ENCODE assay signal across 3 cellular contexts in the genomic region with DNA sequence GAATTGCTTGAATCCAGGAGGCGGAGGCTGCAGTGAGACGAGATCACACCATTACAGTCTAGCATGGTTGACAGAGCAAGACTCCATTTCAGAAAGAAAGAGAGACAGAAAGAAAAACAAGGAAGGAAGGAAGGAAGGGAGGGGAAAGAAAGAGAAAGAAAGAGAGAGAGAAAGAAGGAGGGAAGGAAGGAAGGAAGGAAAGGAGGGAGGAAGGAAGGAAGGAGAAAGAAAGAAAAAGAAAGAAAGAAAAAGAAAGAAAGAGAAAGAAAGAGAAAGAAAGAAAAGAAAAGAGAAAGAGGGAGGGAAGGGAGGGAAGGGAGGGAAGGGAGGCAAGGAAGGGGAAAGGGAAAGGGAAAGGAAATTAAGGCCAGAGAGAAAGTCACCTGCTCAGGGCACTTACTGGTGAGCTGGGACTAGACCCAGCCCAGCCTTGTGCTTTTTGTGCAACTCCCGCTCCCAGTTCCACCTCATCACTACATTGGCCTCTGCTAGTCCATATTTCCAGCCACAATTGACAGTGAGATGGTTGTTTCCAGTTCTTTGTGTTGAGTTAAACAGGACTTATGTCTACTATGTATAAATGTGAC.
TF ChIP-seq lines count a peak whose summit lies in the region.

No MANE protein-coding gene starts in this region.

TF ChIP-seq in HCT116, 20 proteins besides CTCF, POLR2A, EP300 and RAD21:
- TF ChIP-seq POLR2AphosphoS5 (IDR thresholded peaks at IDR 0.05; ENCODE audit: low read depth, low read length): no peak
- no peak for TF ChIP-seq EZH2 (IDR thresholded peaks at IDR 0.05)
- no peak for TF ChIP-seq FOSL1 (IDR thresholded peaks at IDR 0.05; ENCODE audit: low read depth)
- TF ChIP-seq, protein P1, sequence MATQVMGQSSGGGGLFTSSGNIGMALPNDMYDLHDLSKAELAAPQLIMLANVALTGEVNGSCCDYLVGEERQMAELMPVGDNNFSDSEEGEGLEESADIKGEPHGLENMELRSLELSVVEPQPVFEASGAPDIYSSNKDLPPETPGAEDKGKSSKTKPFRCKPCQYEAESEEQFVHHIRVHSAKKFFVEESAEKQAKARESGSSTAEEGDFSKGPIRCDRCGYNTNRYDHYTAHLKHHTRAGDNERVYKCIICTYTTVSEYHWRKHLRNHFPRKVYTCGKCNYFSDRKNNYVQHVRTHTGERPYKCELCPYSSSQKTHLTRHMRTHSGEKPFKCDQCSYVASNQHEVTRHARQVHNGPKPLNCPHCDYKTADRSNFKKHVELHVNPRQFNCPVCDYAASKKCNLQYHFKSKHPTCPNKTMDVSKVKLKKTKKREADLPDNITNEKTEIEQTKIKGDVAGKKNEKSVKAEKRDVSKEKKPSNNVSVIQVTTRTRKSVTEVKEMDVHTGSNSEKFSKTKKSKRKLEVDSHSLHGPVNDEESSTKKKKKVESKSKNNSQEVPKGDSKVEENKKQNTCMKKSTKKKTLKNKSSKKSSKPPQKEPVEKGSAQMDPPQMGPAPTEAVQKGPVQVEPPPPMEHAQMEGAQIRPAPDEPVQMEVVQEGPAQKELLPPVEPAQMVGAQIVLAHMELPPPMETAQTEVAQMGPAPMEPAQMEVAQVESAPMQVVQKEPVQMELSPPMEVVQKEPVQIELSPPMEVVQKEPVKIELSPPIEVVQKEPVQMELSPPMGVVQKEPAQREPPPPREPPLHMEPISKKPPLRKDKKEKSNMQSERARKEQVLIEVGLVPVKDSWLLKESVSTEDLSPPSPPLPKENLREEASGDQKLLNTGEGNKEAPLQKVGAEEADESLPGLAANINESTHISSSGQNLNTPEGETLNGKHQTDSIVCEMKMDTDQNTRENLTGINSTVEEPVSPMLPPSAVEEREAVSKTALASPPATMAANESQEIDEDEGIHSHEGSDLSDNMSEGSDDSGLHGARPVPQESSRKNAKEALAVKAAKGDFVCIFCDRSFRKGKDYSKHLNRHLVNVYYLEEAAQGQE (IDR thresholded peaks at IDR 0.05; ENCODE audit: low read depth): no peak
- TF ChIP-seq CEBPB (IDR thresholded peaks at IDR 0.05; ENCODE audit: low read depth): no peak
- no peak for TF ChIP-seq TCF7L2 (IDR thresholded peaks at IDR 0.05; ENCODE audit: borderline replicate concordance, extremely low read depth, insufficient read depth, insufficient read length)
- no peak for TF ChIP-seq JUND (IDR thresholded peaks at IDR 0.05)
- TF ChIP-seq EGR1 (IDR thresholded peaks at IDR 0.05; ENCODE audit: low read depth): no peak
- no peak for TF ChIP-seq ZNF274 (IDR thresholded peaks at IDR 0.05; ENCODE audit: low read depth, low read length)
- no peak for TF ChIP-seq ELF1 (IDR thresholded peaks at IDR 0.05; ENCODE audit: borderline replicate concordance, low read depth)
- TF ChIP-seq SRF (IDR thresholded peaks at IDR 0.05; ENCODE audit: low read depth): no peak
- no peak for TF ChIP-seq SIN3A (IDR thresholded peaks at IDR 0.05; ENCODE audit: low read depth)
- TF ChIP-seq SP1 (IDR thresholded peaks at IDR 0.05; ENCODE audit: low read depth): no peak
- no peak for TF ChIP-seq CBX3 (IDR thresholded peaks at IDR 0.05; ENCODE audit: low read depth)
- TF ChIP-seq YY1 (IDR thresholded peaks at IDR 0.05; ENCODE audit: extremely low read depth, insufficient replicate concordance, low read depth, low read length): no peak
- TF ChIP-seq, protein P2, sequence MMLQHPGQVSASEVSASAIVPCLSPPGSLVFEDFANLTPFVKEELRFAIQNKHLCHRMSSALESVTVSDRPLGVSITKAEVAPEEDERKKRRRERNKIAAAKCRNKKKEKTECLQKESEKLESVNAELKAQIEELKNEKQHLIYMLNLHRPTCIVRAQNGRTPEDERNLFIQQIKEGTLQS (IDR thresholded peaks at IDR 0.05): no peak
TF ChIP-seq in HCT116: peak in this region for 0.

TF ChIP-seq in SK-N-SH treated with all-trans-retinoic acid at 6 μM for 48 hours, 23 proteins besides CTCF, POLR2A, EP300 and RAD21:
- no peak for TF ChIP-seq TOX (CRISPR knock-in tag; IDR thresholded peaks at IDR 0.05; ENCODE audit: borderline replicate concordance)
- no peak for TF ChIP-seq ZC3H10 (CRISPR knock-in tag; IDR thresholded peaks at IDR 0.05)
- TF ChIP-seq ZFP30 (CRISPR knock-in tag; IDR thresholded peaks at IDR 0.05): no peak
- TF ChIP-seq RARB (CRISPR knock-in tag; IDR thresholded peaks at IDR 0.05): no peak
- TF ChIP-seq, protein P3, sequence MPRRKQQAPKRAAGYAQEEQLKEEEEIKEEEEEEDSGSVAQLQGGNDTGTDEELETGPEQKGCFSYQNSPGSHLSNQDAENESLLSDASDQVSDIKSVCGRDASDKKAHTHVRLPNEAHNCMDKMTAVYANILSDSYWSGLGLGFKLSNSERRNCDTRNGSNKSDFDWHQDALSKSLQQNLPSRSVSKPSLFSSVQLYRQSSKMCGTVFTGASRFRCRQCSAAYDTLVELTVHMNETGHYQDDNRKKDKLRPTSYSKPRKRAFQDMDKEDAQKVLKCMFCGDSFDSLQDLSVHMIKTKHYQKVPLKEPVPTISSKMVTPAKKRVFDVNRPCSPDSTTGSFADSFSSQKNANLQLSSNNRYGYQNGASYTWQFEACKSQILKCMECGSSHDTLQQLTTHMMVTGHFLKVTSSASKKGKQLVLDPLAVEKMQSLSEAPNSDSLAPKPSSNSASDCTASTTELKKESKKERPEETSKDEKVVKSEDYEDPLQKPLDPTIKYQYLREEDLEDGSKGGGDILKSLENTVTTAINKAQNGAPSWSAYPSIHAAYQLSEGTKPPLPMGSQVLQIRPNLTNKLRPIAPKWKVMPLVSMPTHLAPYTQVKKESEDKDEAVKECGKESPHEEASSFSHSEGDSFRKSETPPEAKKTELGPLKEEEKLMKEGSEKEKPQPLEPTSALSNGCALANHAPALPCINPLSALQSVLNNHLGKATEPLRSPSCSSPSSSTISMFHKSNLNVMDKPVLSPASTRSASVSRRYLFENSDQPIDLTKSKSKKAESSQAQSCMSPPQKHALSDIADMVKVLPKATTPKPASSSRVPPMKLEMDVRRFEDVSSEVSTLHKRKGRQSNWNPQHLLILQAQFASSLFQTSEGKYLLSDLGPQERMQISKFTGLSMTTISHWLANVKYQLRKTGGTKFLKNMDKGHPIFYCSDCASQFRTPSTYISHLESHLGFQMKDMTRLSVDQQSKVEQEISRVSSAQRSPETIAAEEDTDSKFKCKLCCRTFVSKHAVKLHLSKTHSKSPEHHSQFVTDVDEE (CRISPR knock-in tag; IDR thresholded peaks at IDR 0.05): no peak
- no peak for TF ChIP-seq OSR1 (CRISPR knock-in tag; IDR thresholded peaks at IDR 0.05)
- TF ChIP-seq, protein P4, sequence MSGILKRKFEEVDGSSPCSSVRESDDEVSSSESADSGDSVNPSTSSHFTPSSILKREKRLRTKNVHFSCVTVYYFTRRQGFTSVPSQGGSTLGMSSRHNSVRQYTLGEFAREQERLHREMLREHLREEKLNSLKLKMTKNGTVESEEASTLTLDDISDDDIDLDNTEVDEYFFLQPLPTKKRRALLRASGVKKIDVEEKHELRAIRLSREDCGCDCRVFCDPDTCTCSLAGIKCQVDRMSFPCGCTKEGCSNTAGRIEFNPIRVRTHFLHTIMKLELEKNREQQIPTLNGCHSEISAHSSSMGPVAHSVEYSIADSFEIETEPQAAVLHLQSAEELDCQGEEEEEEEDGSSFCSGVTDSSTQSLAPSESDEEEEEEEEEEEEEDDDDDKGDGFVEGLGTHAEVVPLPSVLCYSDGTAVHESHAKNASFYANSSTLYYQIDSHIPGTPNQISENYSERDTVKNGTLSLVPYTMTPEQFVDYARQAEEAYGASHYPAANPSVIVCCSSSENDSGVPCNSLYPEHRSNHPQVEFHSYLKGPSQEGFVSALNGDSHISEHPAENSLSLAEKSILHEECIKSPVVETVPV (CRISPR knock-in tag; IDR thresholded peaks at IDR 0.05): no peak
- no peak for TF ChIP-seq ZNF565 (CRISPR knock-in tag; conservative IDR thresholded peaks at IDR 0.05; ENCODE audit: low read depth)
- TF ChIP-seq, protein P5, sequence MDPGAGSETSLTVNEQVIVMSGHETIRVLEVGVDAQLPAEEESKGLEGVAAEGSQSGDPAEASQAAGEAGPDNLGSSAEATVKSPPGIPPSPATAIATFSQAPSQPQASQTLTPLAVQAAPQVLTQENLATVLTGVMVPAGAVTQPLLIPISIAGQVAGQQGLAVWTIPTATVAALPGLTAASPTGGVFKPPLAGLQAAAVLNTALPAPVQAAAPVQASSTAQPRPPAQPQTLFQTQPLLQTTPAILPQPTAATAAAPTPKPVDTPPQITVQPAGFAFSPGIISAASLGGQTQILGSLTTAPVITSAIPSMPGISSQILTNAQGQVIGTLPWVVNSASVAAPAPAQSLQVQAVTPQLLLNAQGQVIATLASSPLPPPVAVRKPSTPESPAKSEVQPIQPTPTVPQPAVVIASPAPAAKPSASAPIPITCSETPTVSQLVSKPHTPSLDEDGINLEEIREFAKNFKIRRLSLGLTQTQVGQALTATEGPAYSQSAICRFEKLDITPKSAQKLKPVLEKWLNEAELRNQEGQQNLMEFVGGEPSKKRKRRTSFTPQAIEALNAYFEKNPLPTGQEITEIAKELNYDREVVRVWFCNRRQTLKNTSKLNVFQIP (CRISPR knock-in tag; IDR thresholded peaks at IDR 0.05; ENCODE audit: borderline replicate concordance, low read depth): no peak
- no peak for TF ChIP-seq PPARA (CRISPR knock-in tag; IDR thresholded peaks at IDR 0.05; ENCODE audit: borderline replicate concordance)
- TF ChIP-seq ESRRG (CRISPR knock-in tag; IDR thresholded peaks at IDR 0.05): no peak
- no peak for TF ChIP-seq ZNF8 (CRISPR knock-in tag; IDR thresholded peaks at IDR 0.05)

TF ChIP-seq in HepG2, 621 proteins besides CTCF, POLR2A, EP300 and RAD21 (continues in another document):
- no peak for TF ChIP-seq CC2D1A (CRISPR knock-in tag; IDR thresholded peaks at IDR 0.05)
- TF ChIP-seq ZNF543 (CRISPR knock-in tag; IDR thresholded peaks at IDR 0.05): no peak
- TF ChIP-seq, protein P6, sequence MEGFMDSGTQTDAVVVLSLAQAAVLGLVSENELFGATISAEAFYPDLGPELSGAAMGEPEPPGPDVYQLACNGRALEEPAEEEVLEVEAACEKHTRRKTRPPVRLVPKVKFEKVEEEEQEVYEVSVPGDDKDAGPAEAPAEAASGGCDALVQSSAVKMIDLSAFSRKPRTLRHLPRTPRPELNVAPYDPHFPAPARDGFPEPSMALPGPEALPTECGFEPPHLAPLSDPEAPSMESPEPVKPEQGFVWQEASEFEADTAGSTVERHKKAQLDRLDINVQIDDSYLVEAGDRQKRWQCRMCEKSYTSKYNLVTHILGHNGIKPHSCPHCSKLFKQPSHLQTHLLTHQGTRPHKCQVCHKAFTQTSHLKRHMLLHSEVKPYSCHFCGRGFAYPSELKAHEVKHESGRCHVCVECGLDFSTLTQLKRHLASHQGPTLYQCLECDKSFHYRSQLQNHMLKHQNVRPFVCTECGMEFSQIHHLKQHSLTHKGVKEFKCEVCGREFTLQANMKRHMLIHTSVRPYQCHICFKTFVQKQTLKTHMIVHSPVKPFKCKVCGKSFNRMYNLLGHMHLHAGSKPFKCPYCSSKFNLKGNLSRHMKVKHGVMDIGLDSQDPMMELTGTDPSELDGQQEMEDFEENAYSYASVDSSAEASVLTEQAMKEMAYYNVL (CRISPR knock-in tag; IDR thresholded peaks at IDR 0.05; ENCODE audit: borderline replicate concordance): peak; percentile 22; the same call in 1 of the 2 replicates
- TF ChIP-seq FOXA1 (IDR thresholded peaks at IDR 0.05): peak; percentile 32; the same call in 1 of the 2 replicates
- TF ChIP-seq FOXA1 (CRISPR knock-in tag; IDR thresholded peaks at IDR 0.05): no peak
- TF ChIP-seq HNRNPK (IDR thresholded peaks at IDR 0.05; ENCODE audit: low read depth, low read length, poor library complexity, severe bottlenecking): peak; percentile 89
- TF ChIP-seq ZMYM3 (CRISPR knock-in tag; IDR thresholded peaks at IDR 0.05): no peak
- TF ChIP-seq FOXP1 (IDR thresholded peaks at IDR 0.05): 0 out of 2 replicates have a peak, but pooled peaks have one; percentile 19
- TF ChIP-seq FOXP1 (CRISPR knock-in tag; IDR thresholded peaks at IDR 0.05): no peak
- TF ChIP-seq ZNF274 (CRISPR knock-in tag; IDR thresholded peaks at IDR 0.05): no peak
- TF ChIP-seq, protein P7, sequence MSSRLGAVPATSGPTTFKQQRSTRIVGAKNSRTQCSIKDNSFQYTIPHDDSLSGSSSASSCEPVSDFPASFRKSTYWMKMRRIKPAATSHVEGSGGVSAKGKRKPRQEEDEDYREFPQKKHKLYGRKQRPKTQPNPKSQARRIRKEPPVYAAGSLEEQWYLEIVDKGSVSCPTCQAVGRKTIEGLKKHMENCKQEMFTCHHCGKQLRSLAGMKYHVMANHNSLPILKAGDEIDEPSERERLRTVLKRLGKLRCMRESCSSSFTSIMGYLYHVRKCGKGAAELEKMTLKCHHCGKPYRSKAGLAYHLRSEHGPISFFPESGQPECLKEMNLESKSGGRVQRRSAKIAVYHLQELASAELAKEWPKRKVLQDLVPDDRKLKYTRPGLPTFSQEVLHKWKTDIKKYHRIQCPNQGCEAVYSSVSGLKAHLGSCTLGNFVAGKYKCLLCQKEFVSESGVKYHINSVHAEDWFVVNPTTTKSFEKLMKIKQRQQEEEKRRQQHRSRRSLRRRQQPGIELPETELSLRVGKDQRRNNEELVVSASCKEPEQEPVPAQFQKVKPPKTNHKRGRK (CRISPR knock-in tag; IDR thresholded peaks at IDR 0.05): peak; percentile 97
- 0 out of 2 replicates have a peak, but pooled peaks have one; percentile 66 for TF ChIP-seq NONO (IDR thresholded peaks at IDR 0.05)
- no peak for TF ChIP-seq NONO (CRISPR knock-in tag; conservative IDR thresholded peaks at IDR 0.05)
- TF ChIP-seq BORCS8-MEF2B (CRISPR knock-in tag; IDR thresholded peaks at IDR 0.05): no peak
- no peak for TF ChIP-seq ZNF670 (CRISPR knock-in tag; IDR thresholded peaks at IDR 0.05; ENCODE audit: borderline replicate concordance)
- TF ChIP-seq, protein P8, sequence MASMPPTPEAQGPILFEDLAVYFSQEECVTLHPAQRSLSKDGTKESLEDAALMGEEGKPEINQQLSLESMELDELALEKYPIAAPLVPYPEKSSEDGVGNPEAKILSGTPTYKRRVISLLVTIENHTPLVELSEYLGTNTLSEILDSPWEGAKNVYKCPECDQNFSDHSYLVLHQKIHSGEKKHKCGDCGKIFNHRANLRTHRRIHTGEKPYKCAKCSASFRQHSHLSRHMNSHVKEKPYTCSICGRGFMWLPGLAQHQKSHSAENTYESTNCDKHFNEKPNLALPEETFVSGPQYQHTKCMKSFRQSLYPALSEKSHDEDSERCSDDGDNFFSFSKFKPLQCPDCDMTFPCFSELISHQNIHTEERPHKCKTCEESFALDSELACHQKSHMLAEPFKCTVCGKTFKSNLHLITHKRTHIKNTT (CRISPR knock-in tag; IDR thresholded peaks at IDR 0.05): no peak
